In the genomic region with DNA sequence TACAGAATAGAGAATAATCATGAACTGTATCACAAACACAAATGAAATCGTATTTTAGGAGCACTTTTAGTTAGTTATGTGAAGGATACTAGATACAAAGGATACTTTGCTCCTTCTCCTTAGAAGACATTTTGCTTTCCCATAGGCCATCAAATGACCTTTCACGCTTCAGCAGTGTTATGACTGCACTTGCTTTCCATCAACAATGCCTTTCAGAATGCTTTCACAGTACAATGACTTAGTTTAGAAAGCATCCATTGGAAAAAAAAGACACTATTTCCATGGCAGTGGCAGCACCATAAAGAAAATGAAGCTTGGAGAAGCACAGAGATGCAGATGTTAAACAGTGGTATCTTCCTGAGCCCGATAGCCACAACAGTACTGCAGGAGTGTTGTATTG, we compare ENCODE assay signal across 18 cellular contexts.
DNase-seq lines count a peak whose midpoint lies in the region; ATAC-seq and TF ChIP-seq lines count a peak whose summit lies in the region.
"Had no signal": no experiment of that assay in that cellular context is flagged by ENCODE, and none has a peak within 500 bp of the region (broad histone marks: within the 10 kb centered on the region; RNA-seq: fewer than 3 reads in every experiment).

No MANE protein-coding gene starts in this region.

- H2BK120ac ChIP-seq in IMR-90 (ENCODE audit: low read depth, low read length) (peak overlapping the region; percentile 43), mesenchymal stem cell (ENCODE audit: low read depth, low read length) (no peak overlapping the region)

- H3K23ac ChIP-seq in IMR-90 (ENCODE audit: low read depth, low read length) = no peak overlapping the region; the same call in 1 of the 2 replicates
- H3K23ac ChIP-seq in mesenchymal stem cell (ENCODE audit: low read length in 2 of 2) = no peak overlapping the region

- H3K36me3 ChIP-seq in IMR-90 (ENCODE audit: control insufficient read depth, insufficient read depth, low read length) (no peaks in the 10 kb centered on the region), mesenchymal stem cell (ENCODE audit: control insufficient read depth in 1 of 2, insufficient read depth in 2 of 2, low read depth in 1 of 2, low read length in 2 of 2) (no peaks in the 10 kb centered on the region), smooth muscle cell (ENCODE audit: low read depth) (no peaks in the 10 kb centered on the region)
- H3K36me3 ChIP-seq: BLaER1 treated with 17β-estradiol and CSF1 and Interleukin-3, amounts not matched to agents 10 nM and 100 nM had no signal

- no peak for TF ChIP-seq POLR2A in IMR-90 (IDR thresholded peaks at IDR 0.05; ENCODE audit: low read depth, low read length)

- H4K20me1 ChIP-seq in IMR-90 (ENCODE audit: insufficient read depth, low read length) (no peaks in the 10 kb centered on the region), smooth muscle cell (ENCODE audit: low read depth) (no peaks in the 10 kb centered on the region)
- H4K20me1 ChIP-seq: BLaER1 treated with 17β-estradiol and CSF1 and Interleukin-3, amounts not matched to agents 10 nM and 100 nM had no signal

- dilution Hi-C loops in IMR-90 (cut with HindIII; ENCODE audit: low sequenced_read_pairs, unreplicated experiment) = no loop called here

- ATAC-seq in IMR-90 (ENCODE audit: low read depth) = no peak
- ATAC-seq in foreskin keratinocyte = no peak

- no peak for DNase-seq in IMR-90
- DNase-seq in foreskin keratinocyte = no peak
- no peak for DNase-seq in mesenchymal stem cell
- peak; percentile 22 for DNase-seq in retina
- DNase-seq in DMS153 treated with DMSO at 0.1 percent for 48 hours (lab: John Stamatoyannopoulos, UW; ENCODE audit: unreplicated experiment) = no peak
- DNase-seq in smooth muscle cell (lab: John Stamatoyannopoulos, UW; ENCODE audit: unreplicated experiment) = no peak
- DNase-seq in osteocyte (ENCODE audit: extremely low spot score, unreplicated experiment) = no peak
- DNase-seq: CD8-positive, alpha-beta memory T cell; DMS79; H9; NCI-H1417; NCI-H187; NCI-H2107; NCI-H510A; NCI-H774 had no signal

- intact Hi-C loops in IMR-90 (cut with micrococcal nuclease) = loop anchor here (5.0 kb wide), 2 partner anchors 108 to 372 kb away; no protein-coding TSS in a partner anchor

- H2BK5ac ChIP-seq in IMR-90 (ENCODE audit: low read depth, low read length, poor library complexity, severe bottlenecking) (peak overlapping the region; percentile 42), mesenchymal stem cell (ENCODE audit: low read depth, low read length, poor library complexity, severe bottlenecking) (no peak overlapping the region)

- no peak overlapping the region for H3K56ac ChIP-seq in IMR-90 (ENCODE audit: extremely low read depth, insufficient read depth, low read length)

- H3K4me2 ChIP-seq in IMR-90 (ENCODE audit: low read depth, low read length) (no peak overlapping the region; the same call in 1 of the 2 replicates), mesenchymal stem cell (ENCODE audit: low read length, poor library complexity, severe bottlenecking) (no peak overlapping the region), smooth muscle cell (no peak overlapping the region)
- H3K4me2 ChIP-seq: BLaER1 treated with 17β-estradiol and CSF1 and Interleukin-3, amounts not matched to agents 10 nM and 100 nM; KMS-11 had no signal

- H4K8ac ChIP-seq in IMR-90 (ENCODE audit: low read depth in 2 of 2, low read length in 2 of 2) (peak overlapping the region; percentile 22 to 44; a peak in 1 of 4 replicates), mesenchymal stem cell (ENCODE audit: low read length) (no peak overlapping the region)

- no peaks in the 10 kb centered on the region for H3K27me3 ChIP-seq in IMR-90 (ENCODE audit: control insufficient read depth, insufficient read depth, low read length)
- no peaks in the 10 kb centered on the region for H3K27me3 ChIP-seq in foreskin keratinocyte
- no peaks in the 10 kb centered on the region for H3K27me3 ChIP-seq in mesenchymal stem cell (ENCODE audit: control insufficient read depth in 1 of 2, insufficient read depth in 1 of 2, low read length in 2 of 2)
- H3K27me3 ChIP-seq in smooth muscle cell (ENCODE audit: low read depth) = no peaks in the 10 kb centered on the region
- H3K27me3 ChIP-seq: BLaER1 treated with 17β-estradiol and CSF1 and Interleukin-3, amounts not matched to agents 10 nM and 100 nM had no signal

- H3K4ac ChIP-seq in IMR-90 (ENCODE audit: low read depth, low read length) = peak overlapping the region; percentile 26; the same call in 1 of the 2 replicates
- H3K4ac ChIP-seq in mesenchymal stem cell (ENCODE audit: low read depth in 1 of 2, low read length in 2 of 2) = no peak overlapping the region

- peaks cover 8% of the 10 kb centered on the region for H3K36me3 Mint-ChIP-seq in osteocyte (ENCODE audit: unreplicated experiment)
- H3K36me3 Mint-ChIP-seq: CD8-positive, alpha-beta memory T cell had no signal

- H3K18ac ChIP-seq in IMR-90 (ENCODE audit: low read depth, low read length) = peak overlapping the region; percentile 93; the same call in 1 of the 2 replicates
- no peak overlapping the region for H3K18ac ChIP-seq in mesenchymal stem cell (ENCODE audit: low read depth in 1 of 2, low read length in 2 of 2)

- peak overlapping the region; percentile 44; the same call in 1 of the 2 replicates for H2BK20ac ChIP-seq in IMR-90 (ENCODE audit: low read depth, low read length)

- H2BK12ac ChIP-seq in mesenchymal stem cell (ENCODE audit: low read length in 2 of 2) = no peak overlapping the region

- H2AK5ac ChIP-seq in IMR-90 (ENCODE audit: low read depth, low read length) (peak overlapping the region; percentile 76), mesenchymal stem cell (ENCODE audit: low read length, severe bottlenecking) (peak overlapping the region; percentile 54)

- H3K4me1 Mint-ChIP-seq in osteocyte (ENCODE audit: unreplicated experiment) = peaks cover 33% of the 10 kb centered on the region
- H3K4me1 Mint-ChIP-seq: CD8-positive, alpha-beta memory T cell; H9 had no signal

- H2AK9ac ChIP-seq in IMR-90 (replicated peaks; ENCODE audit: low read depth, low read length, poor library complexity) = no peak overlapping the region

- H3K27me3 Mint-ChIP-seq in osteocyte (ENCODE audit: unreplicated experiment) = no peaks in the 10 kb centered on the region

- H2BK15ac ChIP-seq in IMR-90 (ENCODE audit: low read depth, low read length) (peak overlapping the region; percentile 53; the same call in 1 of the 3 replicates), mesenchymal stem cell (ENCODE audit: low read depth, poor library complexity, severe bottlenecking) (no peak overlapping the region)

- H3K9me1 ChIP-seq in IMR-90 (ENCODE audit: insufficient read depth, low read length) = peaks cover 8% of the 10 kb centered on the region; the same call in 1 of the 2 replicates

- in situ Hi-C loops in IMR-90 (cut with MboI; ENCODE audit: low sequenced_read_pairs) = no loop called here

- H3K4me3 ChIP-seq in IMR-90 (ENCODE audit: insufficient read depth, low read depth, low read length) = no peak overlapping the region
- H3K4me3 ChIP-seq in mesenchymal stem cell (ENCODE audit: insufficient read depth in 1 of 2, low read depth in 1 of 2, low read length in 2 of 2) = no peak overlapping the region
- no peak overlapping the region for H3K4me3 ChIP-seq in smooth muscle cell
- H3K4me3 ChIP-seq: BLaER1 treated with 17β-estradiol and CSF1 and Interleukin-3, amounts not matched to agents 10 nM and 100 nM had no signal

- POLR2A ChIA-PET in IMR-90 (lab: Charles Lee; ENCODE audit: unreplicated experiment) = no interaction called here

- peak overlapping the region; percentile 57; the same call in 1 of the 2 replicates for H4K5ac ChIP-seq in IMR-90 (ENCODE audit: low read depth, low read length)

- peaks cover 3% of the 10 kb centered on the region for H3K9me3 Mint-ChIP-seq in osteocyte (ENCODE audit: unreplicated experiment)
- H3K9me3 Mint-ChIP-seq: CD8-positive, alpha-beta memory T cell had no signal

- H3K9ac ChIP-seq in IMR-90 (ENCODE audit: low read depth, low read length) = no peak overlapping the region
- H3K9ac ChIP-seq in mesenchymal stem cell (ENCODE audit: low read length) = no peak overlapping the region
- H3K9ac ChIP-seq in smooth muscle cell (ENCODE audit: low read depth) = no peak overlapping the region
- H3K9ac ChIP-seq: BLaER1 treated with 17β-estradiol and CSF1 and Interleukin-3, amounts not matched to agents 10 nM and 100 nM; KMS-11 had no signal

- H2AFZ ChIP-seq in IMR-90 (replicated peaks; ENCODE audit: low read length, poor library complexity) = no peak overlapping the region
- no peak overlapping the region for H2AFZ ChIP-seq in mesenchymal stem cell (ENCODE audit: low read depth, low read length)
- H2AFZ ChIP-seq in smooth muscle cell (ENCODE audit: low read depth) = no peak overlapping the region

- H3K79me2 ChIP-seq in smooth muscle cell (ENCODE audit: low read depth) = no peaks in the 10 kb centered on the region

- H3K79me1 ChIP-seq in IMR-90 (ENCODE audit: low read depth in 1 of 2, low read length in 2 of 2) = peaks cover 9% of the 10 kb centered on the region in 2 experiments; a peak in 3 of 4 replicates
- H3K79me1 ChIP-seq in mesenchymal stem cell (replicated peaks; ENCODE audit: low read length, poor library complexity, severe bottlenecking) = peaks cover 2% of the 10 kb centered on the region

- H3K4me3 Mint-ChIP-seq in osteocyte (ENCODE audit: unreplicated experiment) = no peak overlapping the region
- H3K4me3 Mint-ChIP-seq: CD8-positive, alpha-beta memory T cell; H9 had no signal

- H3K27ac ChIP-seq in IMR-90 (ENCODE audit: insufficient read depth, low read length) (no peak overlapping the region), foreskin keratinocyte (peak overlapping the region; percentile 58), mesenchymal stem cell (ENCODE audit: low read length, poor library complexity, severe bottlenecking) (peak overlapping the region; percentile 56), smooth muscle cell (ENCODE audit: low read depth) (no peak overlapping the region)
- H3K27ac ChIP-seq: BLaER1 treated with 17β-estradiol and CSF1 and Interleukin-3, amounts not matched to agents 10 nM and 100 nM; KMS-11; RWPE1 had no signal

- H3K4me1 ChIP-seq in IMR-90 (ENCODE audit: control insufficient read depth, insufficient read depth, low read length) = peaks cover 9% of the 10 kb centered on the region
- H3K4me1 ChIP-seq in foreskin keratinocyte = peaks cover 24% of the 10 kb centered on the region
- H3K4me1 ChIP-seq in mesenchymal stem cell (ENCODE audit: control insufficient read depth, insufficient read depth, low read depth, low read length) = peaks cover 6% of the 10 kb centered on the region
- H3K4me1 ChIP-seq in smooth muscle cell (ENCODE audit: low read depth) = peaks cover 10% of the 10 kb centered on the region

- no peaks in the 10 kb centered on the region for H3K9me3 ChIP-seq in IMR-90 (ENCODE audit: control insufficient read depth, insufficient read depth, low read length)
- peaks cover 8% of the 10 kb centered on the region for H3K9me3 ChIP-seq in mesenchymal stem cell (ENCODE audit: control insufficient read depth, low read length)
- no peaks in the 10 kb centered on the region for H3K9me3 ChIP-seq in smooth muscle cell (replicated peaks; ENCODE audit: low read depth)
- H3K9me3 ChIP-seq: BLaER1 treated with 17β-estradiol and CSF1 and Interleukin-3, amounts not matched to agents 10 nM and 100 nM had no signal

- CTCF ChIA-PET in IMR-90 (lab: Yijun Ruan, JAX) = no interaction called here

- TF ChIP-seq CTCF in IMR-90 (conservative IDR thresholded peaks at IDR 0.05; ENCODE audit: low read depth, low read length) = no peak
- no peak for TF ChIP-seq CTCF in foreskin keratinocyte (conservative IDR thresholded peaks at IDR 0.05)
- TF ChIP-seq CTCF in smooth muscle cell (IDR thresholded peaks at IDR 0.05; ENCODE audit: borderline replicate concordance, insufficient read depth, poor library complexity, severe bottlenecking) = no peak
- TF ChIP-seq CTCF in osteocyte (IDR thresholded peaks at IDR 0.05) = no peak

- BruUV-seq in IMR-90 (replicated peaks; lab: Mats Ljungman, UMichigan) = no TSS peak

- H3K14ac ChIP-seq in IMR-90 (replicated peaks; ENCODE audit: low read depth, low read length) = no peak overlapping the region
- no peak overlapping the region for H3K14ac ChIP-seq in mesenchymal stem cell (ENCODE audit: low read length in 2 of 2)

- 100% methylated on average over 2 of the region's 3 CpGs; no CpG with 5 or more reads in 1 of the 2 experiments for WGBS in IMR-90 (ENCODE audit: extremely low coverage in 2 of 2, insufficient read length in 1 of 2), 2 experiments
- 98% methylated on average over 2 of the region's 3 CpGs for WGBS in mesenchymal stem cell
- WGBS in smooth muscle cell (ENCODE audit: low lambda C conversion rate) = 92% methylated on average over 3 of the region's 3 CpGs

- H4K91ac ChIP-seq in IMR-90 (ENCODE audit: insufficient read depth, low read depth, low read length) (peak overlapping the region; percentile 72), mesenchymal stem cell (ENCODE audit: low read length) (no peak overlapping the region)

- H3K27ac Mint-ChIP-seq in osteocyte (ENCODE audit: unreplicated experiment) = no peak overlapping the region
- H3K27ac Mint-ChIP-seq: CD8-positive, alpha-beta memory T cell; H9 had no signal

- no peak for TF ChIP-seq RAD21 in IMR-90 (IDR thresholded peaks at IDR 0.05; ENCODE audit: low read length)

- H3F3A ChIP-seq in smooth muscle cell (ENCODE audit: low read depth) = no peaks in the 10 kb centered on the region

Comparison
In these comparisons a context has a peak if more than half of its experiments do, and no peak if none do; other contexts are left out.
1. H3K27ac ChIP-seq: peak in foreskin keratinocyte (single experiment) and mesenchymal stem cell (single experiment); none in IMR-90 (single experiment) and smooth muscle cell (single experiment).